1 cellular context compared by ENCODE assay signal in genomic region chr3:156674046-156674910, GRCh38.
A peak's percentile ranks its signal among the peaks of the same experiment; 100 is the strongest.
TF ChIP-seq lines count a peak whose summit lies in the region.

Gene TIPARP, plus strand, starts transcription at chr3:156674590. Its CDS starts 3,108 bp downstream, at chr3:156677698.

TF ChIP-seq in HepG2, 621 proteins besides CTCF, POLR2A, EP300 and RAD21 (continued from another document and continues in another):
- TF ChIP-seq BCLAF1 (IDR thresholded peaks at IDR 0.05) (no peak), BORCS8-MEF2B (CRISPR knock-in tag; IDR thresholded peaks at IDR 0.05) (peak; percentile 90; the same call in 1 of the 2 replicates), TOE1 (CRISPR knock-in tag; IDR thresholded peaks at IDR 0.05) (peak; percentile 73; the same call in 1 of the 2 replicates), PHF8 (CRISPR knock-in tag; IDR thresholded peaks at IDR 0.05) (peak; percentile 80), RNF2 (conservative IDR thresholded peaks at IDR 0.05; ENCODE audit: low read depth) (peak; percentile 64; the same call in 1 of the 2 replicates), ZXDC (CRISPR knock-in tag; IDR thresholded peaks at IDR 0.05) (no peak), KDM1A (CRISPR knock-in tag; IDR thresholded peaks at IDR 0.05) (peak; percentile 14; the same call in 1 of the 2 replicates), ZFP91 (CRISPR knock-in tag; IDR thresholded peaks at IDR 0.05; ENCODE audit: borderline replicate concordance) (peak; percentile 93; the same call in 1 of the 2 replicates), ZC3H4 (CRISPR knock-in tag; IDR thresholded peaks at IDR 0.05; ENCODE audit: borderline replicate concordance) (peak; percentile 51; the same call in 1 of the 2 replicates), ZBTB4 (CRISPR knock-in tag; IDR thresholded peaks at IDR 0.05; ENCODE audit: borderline replicate concordance) (peak; percentile 93), TMF1 (CRISPR knock-in tag; IDR thresholded peaks at IDR 0.05; ENCODE audit: low read depth) (no peak; the same call in 1 of the 2 replicates), MTA1 (CRISPR knock-in tag; IDR thresholded peaks at IDR 0.05; ENCODE audit: borderline replicate concordance) (peak; percentile 99), CERS6 (CRISPR knock-in tag; IDR thresholded peaks at IDR 0.05) (no peak), ZNF7 (CRISPR knock-in tag; IDR thresholded peaks at IDR 0.05) (no peak), SALL2 (CRISPR knock-in tag; IDR thresholded peaks at IDR 0.05) (peak; percentile 93), CHD4 (IDR thresholded peaks at IDR 0.05; ENCODE audit: borderline replicate concordance, low read length) (no peak), PCBP1 (IDR thresholded peaks at IDR 0.05; ENCODE audit: borderline replicate concordance, low read depth, low read length) (0 out of 2 replicates have a peak, but pooled peaks have one; percentile 49), ONECUT2 (CRISPR knock-in tag; IDR thresholded peaks at IDR 0.05) (no peak), PAWR (CRISPR knock-in tag; IDR thresholded peaks at IDR 0.05; ENCODE audit: borderline replicate concordance) (no peak), GPN1 (CRISPR knock-in tag; IDR thresholded peaks at IDR 0.05; ENCODE audit: borderline replicate concordance) (no peak), NCOA2 (CRISPR knock-in tag; IDR thresholded peaks at IDR 0.05) (peak; percentile 68), ZNF749 (CRISPR knock-in tag; IDR thresholded peaks at IDR 0.05; ENCODE audit: borderline replicate concordance) (no peak; the same call in 1 of the 2 replicates), ZFX (CRISPR knock-in tag; IDR thresholded peaks at IDR 0.05; ENCODE audit: low read depth) (peak; percentile 75), ZNF547 (CRISPR knock-in tag; IDR thresholded peaks at IDR 0.05) (peak; percentile 28; the same call in 1 of the 2 replicates), THAP7 (CRISPR knock-in tag; IDR thresholded peaks at IDR 0.05) (peak; percentile 91), ZNF800 (CRISPR knock-in tag; IDR thresholded peaks at IDR 0.05) (no peak), ZBTB20 (CRISPR knock-in tag; IDR thresholded peaks at IDR 0.05; ENCODE audit: borderline replicate concordance, low read depth) (peak; percentile 78; the same call in 1 of the 2 replicates), TAF1 (CRISPR knock-in tag; IDR thresholded peaks at IDR 0.05) (peak; percentile 99), HNRNPK (IDR thresholded peaks at IDR 0.05; ENCODE audit: low read depth, low read length, poor library complexity, severe bottlenecking) (peak; percentile 24), ZBTB44 (CRISPR knock-in tag; IDR thresholded peaks at IDR 0.05) (no peak), POGZ (CRISPR knock-in tag; IDR thresholded peaks at IDR 0.05) (peak; percentile 93), ZNF329 (CRISPR knock-in tag; IDR thresholded peaks at IDR 0.05; ENCODE audit: low read depth) (peak; percentile 19), KDM4B (CRISPR knock-in tag; IDR thresholded peaks at IDR 0.05) (peak; percentile 45), NR2F2 (IDR thresholded peaks at IDR 0.05; ENCODE audit: borderline replicate concordance, low read depth) (no peak; the same call in 1 of the 2 replicates), ZBTB7B (CRISPR knock-in tag; IDR thresholded peaks at IDR 0.05) (peak; percentile 73), DNMT3B (CRISPR knock-in tag; conservative IDR thresholded peaks at IDR 0.05) (no peak; the same call in 1 of the 2 replicates), HNF4A (CRISPR knock-in tag; IDR thresholded peaks at IDR 0.05) (peak; percentile 49; the same call in 1 of the 2 replicates), GLMP (CRISPR knock-in tag; IDR thresholded peaks at IDR 0.05; ENCODE audit: borderline replicate concordance) (no peak), RCOR2 (CRISPR knock-in tag; IDR thresholded peaks at IDR 0.05) (peak; percentile 87; the same call in 1 of the 2 replicates), NONO (IDR thresholded peaks at IDR 0.05) (no peak), NONO (CRISPR knock-in tag; conservative IDR thresholded peaks at IDR 0.05) (peak; percentile 99), ZNF326 (CRISPR knock-in tag; IDR thresholded peaks at IDR 0.05; ENCODE audit: borderline replicate concordance) (no peak), DPF2 (CRISPR knock-in tag; IDR thresholded peaks at IDR 0.05; ENCODE audit: borderline replicate concordance, low read depth) (peak; percentile 60; the same call in 1 of the 2 replicates), TARDBP (CRISPR knock-in tag; IDR thresholded peaks at IDR 0.05) (peak; percentile 65; the same call in 1 of the 2 replicates), ZMYM3 (CRISPR knock-in tag; IDR thresholded peaks at IDR 0.05) (peak; percentile 72; the same call in 1 of the 2 replicates), ZNF44 (CRISPR knock-in tag; IDR thresholded peaks at IDR 0.05) (no peak), TFAP4 (IDR thresholded peaks at IDR 0.05; ENCODE audit: borderline replicate concordance, low read depth) (peak; percentile 29; the same call in 1 of the 2 replicates), ELF3 (CRISPR knock-in tag; IDR thresholded peaks at IDR 0.05) (peak; percentile 63; the same call in 1 of the 2 replicates)
